In genomic region chr3:124579641-124580040, GRCh38 we compare ENCODE assay signal across 1 cellular context.
A peak's percentile ranks its signal among the peaks of the same experiment; 100 is the strongest.
TF ChIP-seq lines count a peak whose summit lies in the region.

No MANE protein-coding gene starts in this region.

TF ChIP-seq in K562, 482 proteins besides CTCF, POLR2A, EP300 and RAD21 (continued from another document and continues in another):
- TF ChIP-seq ARHGAP35 (IDR thresholded peaks at IDR 0.05; ENCODE audit: partially characterized antibody) (no peak), HMGXB4 (CRISPR knock-in tag; IDR thresholded peaks at IDR 0.05) (no peak), EHMT2 (IDR thresholded peaks at IDR 0.05) (0 out of 2 replicates have a peak, but pooled peaks have one; percentile 33), THAP7 (CRISPR knock-in tag; IDR thresholded peaks at IDR 0.05) (no peak), IFI16 (CRISPR knock-in tag; IDR thresholded peaks at IDR 0.05) (no peak), CHCHD3 (CRISPR knock-in tag; IDR thresholded peaks at IDR 0.05) (no peak), CLOCK (CRISPR knock-in tag; IDR thresholded peaks at IDR 0.05; ENCODE audit: borderline replicate concordance) (no peak), MTF1 (CRISPR knock-in tag; IDR thresholded peaks at IDR 0.05; ENCODE audit: borderline replicate concordance) (no peak), BMI1 (IDR thresholded peaks at IDR 0.05; ENCODE audit: low read length) (no peak), SPI1 (IDR thresholded peaks at IDR 0.05; ENCODE audit: borderline replicate concordance, low read depth, low read length) (no peak), CAMTA2 (CRISPR knock-in tag; conservative IDR thresholded peaks at IDR 0.05) (no peak), DDX20 (tag; IDR thresholded peaks at IDR 0.05; ENCODE audit: low read depth) (no peak), NR2C2 (CRISPR knock-in tag; IDR thresholded peaks at IDR 0.05) (no peak), NR2C2 (tag; IDR thresholded peaks at IDR 0.05) (peak; percentile 83), CREB5 (CRISPR knock-in tag; IDR thresholded peaks at IDR 0.05) (no peak), CXXC5 (CRISPR knock-in tag; IDR thresholded peaks at IDR 0.05) (peak; percentile 23; the same call in 1 of the 2 replicates), NELFE (IDR thresholded peaks at IDR 0.05; ENCODE audit: insufficient read depth, insufficient read length) (no peak), ZNF696 (CRISPR knock-in tag; conservative IDR thresholded peaks at IDR 0.05) (no peak), BRF1 (IDR thresholded peaks at IDR 0.05; ENCODE audit: borderline replicate concordance, extremely low read depth, insufficient read length) (no peak), HCFC1 (IDR thresholded peaks at IDR 0.05; ENCODE audit: low read depth, low read length) (no peak), ZBTB34 (CRISPR knock-in tag; IDR thresholded peaks at IDR 0.05) (no peak), GATAD2B (IDR thresholded peaks at IDR 0.05; ENCODE audit: borderline replicate concordance) (no peak), FOXM1 (IDR thresholded peaks at IDR 0.05; ENCODE audit: low read depth) (no peak), FOXM1 (CRISPR knock-in tag; IDR thresholded peaks at IDR 0.05; ENCODE audit: low read depth) (no peak), KDM4B (IDR thresholded peaks at IDR 0.05; ENCODE audit: borderline replicate concordance in 2 of 2, low read depth in 1 of 2) (no peak), ZNF592 (IDR thresholded peaks at IDR 0.05) (0 out of 2 replicates have a peak, but pooled peaks have one; percentile 19), BCOR (IDR thresholded peaks at IDR 0.05) (no peak), TSHZ1 (CRISPR knock-in tag; IDR thresholded peaks at IDR 0.05) (no peak), NUFIP1 (IDR thresholded peaks at IDR 0.05; ENCODE audit: partially characterized antibody) (no peak), FOXP4 (CRISPR knock-in tag; IDR thresholded peaks at IDR 0.05; ENCODE audit: borderline replicate concordance) (no peak), L3MBTL2 (IDR thresholded peaks at IDR 0.05) (peak; percentile 57), JUN (IDR thresholded peaks at IDR 0.05; ENCODE audit: borderline replicate concordance, low read depth, low read length) (no peak), JUN (CRISPR knock-in tag; IDR thresholded peaks at IDR 0.05; ENCODE audit: borderline replicate concordance) (no peak), RCOR1 (IDR thresholded peaks at IDR 0.05; ENCODE audit: borderline replicate concordance in 1 of 2, low read depth in 2 of 2, low read length in 2 of 2) (peak in 1 of 2 experiments; percentile 91; a peak in 1 of 4 replicates), ZNF79 (CRISPR knock-in tag; IDR thresholded peaks at IDR 0.05; ENCODE audit: low read depth) (no peak), HNRNPL (IDR thresholded peaks at IDR 0.05; ENCODE audit: low read depth, low read length) (no peak), ZFP91 (CRISPR knock-in tag; IDR thresholded peaks at IDR 0.05) (no peak), MLLT1 (IDR thresholded peaks at IDR 0.05) (no peak), ZNF143 (CRISPR knock-in tag; IDR thresholded peaks at IDR 0.05) (no peak), MCM5 (IDR thresholded peaks at IDR 0.05; ENCODE audit: low read depth) (no peak)
